In genomic region chr5:2999926-3000325, GRCh38 we compare ENCODE assay signal across 4 cellular contexts.
"Had no signal": no experiment of that assay in that cellular context is flagged by ENCODE, and none has a peak within 500 bp of the region (broad histone marks: within the 10 kb centered on the region; RNA-seq: fewer than 3 reads in every experiment).

No MANE protein-coding gene starts in this region.

- H3K4me3 ChIP-seq: GM23338 had no signal

- H2AFZ ChIP-seq: GM23338 had no signal

- H3K4me3 Mint-ChIP-seq: GM23338, H9 had no signal

- H3K4me2 ChIP-seq: GM23338 had no signal

- DNase-seq: H9, HCEC 1CT, IMR-90 had no signal

- ATAC-seq: GM23338 had no signal

- H3K27ac Mint-ChIP-seq: GM23338, H9 had no signal
